Comparison of ENCODE assay signal across 35 cellular contexts in the genomic region with DNA sequence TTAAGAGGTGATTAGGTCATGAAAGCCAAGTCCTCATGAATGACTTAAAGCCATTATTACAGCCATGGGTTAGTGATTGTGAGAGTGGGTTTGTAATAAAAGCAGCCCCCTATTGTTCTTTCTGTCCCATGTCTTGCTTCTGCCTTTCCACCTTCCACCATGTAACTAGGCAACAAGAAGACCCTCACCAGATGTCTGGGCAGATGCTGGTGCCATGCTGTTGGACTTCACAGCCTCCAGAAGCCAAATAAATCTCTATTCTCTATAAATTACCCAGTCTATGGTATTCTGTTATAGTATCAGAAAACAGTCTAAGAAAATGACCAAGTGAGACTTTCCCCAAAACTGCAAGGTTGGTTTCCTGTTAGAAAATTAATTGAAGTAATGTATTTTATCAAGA.
"Had no signal": no experiment of that assay in that cellular context is flagged by ENCODE, and none has a peak within 500 bp of the region (broad histone marks: within the 10 kb centered on the region; RNA-seq: fewer than 3 reads in every experiment).

No MANE protein-coding gene starts in this region.

- H3K36me3 ChIP-seq: MG63 had no signal

- H3K9me3 ChIP-seq: MG63 had no signal

- H3K4me3 ChIP-seq: MG63 had no signal

- H3K27me3 ChIP-seq: MG63 had no signal

- DNase-seq: Karpas-422, Kasumi-1, MG63, MM.1S, MV-4-11, NCI-H1048, NCI-H1092, NCI-H1092 treated with DMSO at 0.1 percent for 48 hours, NCI-H1105, NCI-H1105 treated with DMSO at 0.1 percent for 48 hours, NCI-H1417, NCI-H1417 treated with DMSO at 0.1 percent for 48 hours, NCI-H1436, NCI-H1436 treated with DMSO at 0.1 percent for 48 hours, NCI-H146, NCI-H1694, NCI-H1694 treated with DMSO at 0.1 percent for 48 hours, NCI-H187, NCI-H187 treated with DMSO at 0.1 percent for 48 hours, NCI-H1930, NCI-H2029, NCI-H2029 treated with DMSO at 0.1 percent for 48 hours, NCI-H2081, NCI-H2081 treated with DMSO at 0.1 percent for 48 hours, NCI-H2107, NCI-H2171, NCI-H2171 treated with DMSO at 0.1 percent for 48 hours, NCI-H2227 treated with DMSO at 0.1 percent for 48 hours, NCI-H226, NCI-H345, NCI-H446, NCI-H446 treated with DMSO at 0.1 percent for 48 hours, NCI-H510A, NCI-H510A treated with DMSO at 0.1 percent for 48 hours, NCI-H524 had no signal
